In genomic region chr21:46542588-46543092, GRCh38 we compare ENCODE assay signal across 22 cellular contexts.
DNase-seq lines count a peak whose midpoint lies in the region; ATAC-seq and TF ChIP-seq lines count a peak whose summit lies in the region.
"Had no signal": no experiment of that assay in that cellular context is flagged by ENCODE, and none has a peak within 500 bp of the region (broad histone marks: within the 10 kb centered on the region; RNA-seq: fewer than 3 reads in every experiment).

No MANE protein-coding gene starts in this region.

- peaks cover 34% of the 10 kb centered on the region for H3K36me3 ChIP-seq in CD8-positive, alpha-beta memory T cell (ENCODE audit: insufficient read depth, low read length)
- H3K36me3 ChIP-seq in WERI-Rb-1 (peaks cover 78% of the 10 kb centered on the region), BE2C (peaks cover 66% of the 10 kb centered on the region)

- peak in 1 of 2 donors; percentile 48 for ATAC-seq in naive thymus-derived CD8-positive, alpha-beta T cell

- peaks cover 8 to 94% (median 21%) of the 10 kb centered on the region in 3 donors for H3K36me3 Mint-ChIP-seq in CD8-positive, alpha-beta memory T cell
- peaks cover 5 to 87% (median 76%) of the 10 kb centered on the region in 3 donors for H3K36me3 Mint-ChIP-seq in naive thymus-derived CD8-positive, alpha-beta T cell

- CTCF ChIA-PET in CD8-positive, alpha-beta memory T cell (lab: Charles Lee), result interaction anchor here (1.2 kb wide), 1 partner anchor 10 kb away, joined by 4 read pairs; no protein-coding TSS in a partner anchor

- no peaks in the 10 kb centered on the region for H3K27me3 Mint-ChIP-seq in CD8-positive, alpha-beta memory T cell
- no peaks in the 10 kb centered on the region for H3K27me3 Mint-ChIP-seq in naive thymus-derived CD8-positive, alpha-beta T cell
- H3K27me3 Mint-ChIP-seq: CD4-positive, alpha-beta T cell had no signal

- no peaks in the 10 kb centered on the region for H3K9me3 ChIP-seq in CD8-positive, alpha-beta memory T cell (ENCODE audit: low read length)
- no peaks in the 10 kb centered on the region for H3K9me3 ChIP-seq in WERI-Rb-1 (ENCODE audit: severe bottlenecking)
- no peaks in the 10 kb centered on the region for H3K9me3 ChIP-seq in BE2C

- POLR2A ChIA-PET in CD8-positive, alpha-beta memory T cell (lab: Charles Lee), result no interaction called here
- POLR2A ChIA-PET in naive thymus-derived CD8-positive, alpha-beta T cell (lab: Charles Lee), result interaction anchor here (1.1 to 3.0 kb wide), 3 partner anchors 9 to 110 kb away, joined by 3 to 13 read pairs (median 4); no protein-coding TSS in a partner anchor

- H3K27ac Mint-ChIP-seq in CD8-positive, alpha-beta memory T cell, result peak overlapping the region in 5 of 8 donors; percentile 47 to 93 (median 80)
- H3K27ac Mint-ChIP-seq in naive thymus-derived CD8-positive, alpha-beta T cell, result peak overlapping the region; percentile 9 to 95 (median 89)

- H3K4me1 Mint-ChIP-seq in CD8-positive, alpha-beta memory T cell, result peaks cover 0 to 51% (median 11%) of the 10 kb centered on the region in 3 donors
- peaks cover 24 to 97% (median 73%) of the 10 kb centered on the region in 4 donors for H3K4me1 Mint-ChIP-seq in naive thymus-derived CD8-positive, alpha-beta T cell

- H3K4me3 Mint-ChIP-seq in CD8-positive, alpha-beta memory T cell, result no peak overlapping the region
- peak overlapping the region in 4 of 10 donors; percentile 18 to 72 (median 52) for H3K4me3 Mint-ChIP-seq in naive thymus-derived CD8-positive, alpha-beta T cell
- H3K4me3 Mint-ChIP-seq: CD4-positive, alpha-beta T cell had no signal

- DNase-seq in activated CD8-positive, alpha-beta memory T cell treated with anti-CD3 and anti-CD28 coated beads for 24 hours, result peak; percentile 53
- DNase-seq in activated CD8-positive, alpha-beta memory T cell treated with anti-CD3 and anti-CD28 coated beads, Interleukin-2, amount 50 U/mL, for 4 hours, result no peak
- DNase-seq in CD8-positive, alpha-beta memory T cell, result no peak
- DNase-seq in WERI-Rb-1 (peak; percentile 48), DMS 273 treated with DMSO at 0.1 percent for 48 hours (lab: John Stamatoyannopoulos, UW) (no peak), BE2C (no peak)
- DNase-seq in naive thymus-derived CD8-positive, alpha-beta T cell, result no peak
- no peak for DNase-seq in central memory CD4-positive, alpha-beta T cell
- DNase-seq: Calu3; CD4-positive, alpha-beta T cell; DMS53; Karpas-422; NCI-H1417; NCI-H1694 treated with DMSO at 0.1 percent for 48 hours; NCI-H2081 treated with DMSO at 0.1 percent for 48 hours; NCI-H226; NCI-H510A treated with DMSO at 0.1 percent for 48 hours; NCI-H774; NK-92 treated with Interleukin-12 subunit alpha and Interleukin-12 subunit beta, amount 100 ng/mL, for 24 hours; SHP77 treated with DMSO at 0.1 percent for 48 hours had no signal

- H3K4me1 ChIP-seq in CD8-positive, alpha-beta memory T cell (ENCODE audit: insufficient read depth, low read length), result peaks cover 70% of the 10 kb centered on the region
- no peaks in the 10 kb centered on the region for H3K4me1 ChIP-seq in BE2C

- no peak overlapping the region for H3K4me3 ChIP-seq in CD8-positive, alpha-beta memory T cell (ENCODE audit: low read length)
- H3K4me3 ChIP-seq in WERI-Rb-1 (ENCODE audit: low read depth, low read length), result no peak overlapping the region
- no peak overlapping the region for H3K4me3 ChIP-seq in BE2C (ENCODE audit: low read depth, low read length)
- H3K4me3 ChIP-seq: SK-N-MC had no signal

- TF ChIP-seq CTCF in WERI-Rb-1 (IDR thresholded peaks at IDR 0.05; ENCODE audit: low read depth, low read length) (peak; percentile 25; the same call in 1 of the 2 replicates), BE2C (IDR thresholded peaks at IDR 0.05; ENCODE audit: low read depth, low read length) (no peak)

- no peaks in the 10 kb centered on the region for H3K27me3 ChIP-seq in CD8-positive, alpha-beta memory T cell (ENCODE audit: insufficient read depth, low read length, poor library complexity, severe bottlenecking)
- H3K27me3 ChIP-seq in WERI-Rb-1 (ENCODE audit: insufficient read depth, low read depth, severe bottlenecking) (no peaks in the 10 kb centered on the region), BE2C (no peaks in the 10 kb centered on the region)

- H3K27ac ChIP-seq in CD8-positive, alpha-beta memory T cell (ENCODE audit: low read depth, low read length), result no peak overlapping the region
- no peak overlapping the region for H3K27ac ChIP-seq in WERI-Rb-1
- H3K27ac ChIP-seq: RWPE1, SK-N-MC had no signal

- H3K9me3 Mint-ChIP-seq in CD8-positive, alpha-beta memory T cell, result no peaks in the 10 kb centered on the region
- no peaks in the 10 kb centered on the region for H3K9me3 Mint-ChIP-seq in naive thymus-derived CD8-positive, alpha-beta T cell
- H3K9me3 Mint-ChIP-seq: CD4-positive, alpha-beta T cell had no signal

Comparison
In these comparisons a context has a peak if more than half of its experiments do, and no peak if none do; other contexts are left out.
1. DNase-seq: peak in activated CD8-positive, alpha-beta memory T cell treated with anti-CD3 and anti-CD28 coated beads for 24 hours (single experiment) and WERI-Rb-1 (single experiment); none in activated CD8-positive, alpha-beta memory T cell treated with anti-CD3 and anti-CD28 coated beads, Interleukin-2, amount 50 U/mL, for 4 hours (single experiment), CD8-positive, alpha-beta memory T cell (0 of 5), naive thymus-derived CD8-positive, alpha-beta T cell (0 of 10), central memory CD4-positive, alpha-beta T cell (single experiment), DMS 273 treated with DMSO at 0.1 percent for 48 hours (single experiment) and BE2C (single experiment).